9 cellular contexts compared by ENCODE assay signal in the genomic region with DNA sequence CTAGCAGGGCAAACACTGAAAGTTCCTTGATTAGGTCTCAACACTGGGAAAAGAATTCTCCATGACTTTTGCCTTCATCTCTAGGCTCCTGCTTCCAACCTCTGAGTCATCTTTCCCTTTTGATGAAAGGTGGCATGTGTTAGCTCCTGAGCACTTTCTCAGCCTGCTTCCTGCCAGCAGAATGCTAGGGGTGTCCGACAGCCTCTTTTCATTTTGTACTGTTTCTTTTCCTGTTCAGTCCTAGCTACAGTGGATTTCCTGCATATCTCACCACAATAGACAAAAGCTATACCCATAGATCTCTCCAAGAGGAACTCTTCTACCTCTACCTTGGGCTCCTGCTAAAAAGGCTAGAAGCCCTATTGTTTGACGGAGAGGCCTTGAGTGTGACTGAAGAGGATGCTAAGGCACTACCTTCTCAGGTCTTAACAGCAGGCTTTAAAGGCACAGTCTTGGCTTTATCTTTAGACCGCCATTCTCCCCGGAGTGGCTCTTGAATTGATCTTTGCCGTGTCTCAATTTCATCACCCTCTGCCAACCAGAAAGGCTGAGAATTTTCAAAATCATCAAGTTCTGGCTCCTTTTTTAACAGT.
DNase-seq lines count a peak whose midpoint lies in the region; ATAC-seq and TF ChIP-seq lines count a peak whose summit lies in the region.
"Had no signal": no experiment of that assay in that cellular context is flagged by ENCODE, and none has a peak within 500 bp of the region (broad histone marks: within the 10 kb centered on the region; RNA-seq: fewer than 3 reads in every experiment).

No MANE protein-coding gene starts in this region.

- ATAC-seq in RWPE2 (ENCODE audit: low read depth) (peak; percentile 90), psoas muscle (peak; percentile 82 to 88 (median 86)), HG02798 (IDR thresholded peaks at IDR 0.05; ENCODE audit: poor library complexity, unreplicated experiment) (no peak), GM21529 (IDR thresholded peaks at IDR 0.05; ENCODE audit: unreplicated experiment) (no peak), HG03520 (IDR thresholded peaks at IDR 0.05; ENCODE audit: unreplicated experiment) (no peak), GM18861 (IDR thresholded peaks at IDR 0.05; ENCODE audit: unreplicated experiment) (no peak)

- H3K4me3 ChIP-seq in RWPE2 (ENCODE audit: severe bottlenecking), result no peak overlapping the region
- no peak overlapping the region for H3K4me3 ChIP-seq in foreskin fibroblast (ENCODE audit: low read depth in 1 of 2, low read length in 2 of 2)
- H3K4me3 ChIP-seq in psoas muscle, result peak overlapping the region; percentile 17

- H3K27me3 ChIP-seq in RWPE2 (ENCODE audit: insufficient read depth, poor library complexity, severe bottlenecking) (no peaks in the 10 kb centered on the region), psoas muscle (ENCODE audit: insufficient read depth in 3 of 3, low read length in 2 of 3) (no peaks in the 10 kb centered on the region)

- DNase-seq in GM03348 (ENCODE audit: low spot score) (peak; percentile 26), RWPE2 (ENCODE audit: low spot score) (no peak), foreskin fibroblast (peak; percentile 45 to 73), psoas muscle (no peak)
- DNase-seq: kidney glomerular epithelial cell had no signal

- H3K27ac ChIP-seq in RWPE2 (ENCODE audit: poor library complexity, severe bottlenecking) (peak overlapping the region; percentile 26), psoas muscle (peak overlapping the region; percentile 86)

- H3K9me3 ChIP-seq in RWPE2 (ENCODE audit: severe bottlenecking) (no peaks in the 10 kb centered on the region), psoas muscle (no peaks in the 10 kb centered on the region)

- 24 to 49% (median 27%) methylated on average over 5 of the region's 5 CpGs for WGBS in psoas muscle, 3 donors

- H3K4me1 ChIP-seq in RWPE2 (ENCODE audit: insufficient read depth, poor library complexity, severe bottlenecking) (peaks cover 13% of the 10 kb centered on the region), psoas muscle (peaks cover 59% of the 10 kb centered on the region)

- H3K36me3 ChIP-seq in RWPE2 (ENCODE audit: low read depth), result no peaks in the 10 kb centered on the region
- no peaks in the 10 kb centered on the region for H3K36me3 ChIP-seq in psoas muscle (ENCODE audit: insufficient read depth in 1 of 2, low read depth in 1 of 2)

- intact Hi-C loops in psoas muscle (cut with DNase I), result no loop called here

- TF ChIP-seq CTCF in RWPE2 (IDR thresholded peaks at IDR 0.05; ENCODE audit: poor library complexity, severe bottlenecking) (no peak), foreskin fibroblast (IDR thresholded peaks at IDR 0.05; ENCODE audit: low read depth, low read length) (no peak), psoas muscle (IDR thresholded peaks at IDR 0.05) (no peak)

Comparison
In these comparisons a context has a peak if more than half of its experiments do, and no peak if none do; other contexts are left out.
1. DNase-seq: peak in GM03348 (single experiment) and foreskin fibroblast (2 of 2); none in RWPE2 (single experiment) and psoas muscle (0 of 2).
2. ATAC-seq: peak in RWPE2 (single experiment) and psoas muscle (4 of 4); none in HG02798 (single experiment), GM21529 (single experiment), HG03520 (single experiment) and GM18861 (single experiment).